ENCODE assay signal across 10 cellular contexts in genomic region chr9:131719262-131719908, GRCh38. TPM values are rescaled to one million over a fixed set of nuclear protein-coding genes. Genes with fewer than 3 reads are reported as not detected.
DNase-seq lines count a peak whose midpoint lies in the region; ATAC-seq and TF ChIP-seq lines count a peak whose summit lies in the region.
"Had no signal": no experiment of that assay in that cellular context is flagged by ENCODE, and none has a peak within 500 bp of the region (broad histone marks: within the 10 kb centered on the region; RNA-seq: fewer than 3 reads in every experiment).

No MANE protein-coding gene starts in this region.

- no peak for DNase-seq in CD8-positive, alpha-beta T cell
- DNase-seq in HEK293T (ENCODE audit: extremely low spot score) (no peak), SKM-1 (lab: John Stamatoyannopoulos, UW; ENCODE audit: unreplicated experiment) (no peak), GM19240 (ENCODE audit: insufficient read length, low spot score) (no peak), SW 1271 (lab: John Stamatoyannopoulos, UW) (no peak)
- no peak for DNase-seq in activated naive CD8-positive, alpha-beta T cell treated with anti-CD3 and anti-CD28 coated beads, Interleukin-2, amount 50 U/mL, for 24 hours
- no peak for DNase-seq in natural killer cell treated with Interleukin-12 subunit alpha and Interleukin-12 subunit beta and Interleukin-15 and Interleukin-18, amount 100 ng/mL, for 72 hours (ENCODE audit: low spot score)
- DNase-seq: islet precursor cell had no signal

- POLR2A ChIA-PET in CD8-positive, alpha-beta T cell (lab: Charles Lee), result interaction anchor here (1.0 to 1.7 kb wide), 3 partner anchors 9 to 12 kb away, joined by 3 to 8 read pairs (median 4); no protein-coding TSS in a partner anchor
- POLR2A ChIA-PET in HEK293T (lab: Yijun Ruan, JAX), result no interaction called here

- H3K36me3 ChIP-seq in CD8-positive, alpha-beta T cell (ENCODE audit: insufficient read depth, low read length), result peaks cover 6% of the 10 kb centered on the region
- H3K36me3 ChIP-seq: neural progenitor cell had no signal

- H3K36me3 Mint-ChIP-seq in CD8-positive, alpha-beta T cell, result peaks cover 53% of the 10 kb centered on the region
- H3K36me3 Mint-ChIP-seq in activated naive CD8-positive, alpha-beta T cell treated with anti-CD3 and anti-CD28 coated beads, Interleukin-2, amount 50 U/mL, for 24 hours (ENCODE audit: low read depth), result peaks cover 20% of the 10 kb centered on the region
- peaks cover 7% of the 10 kb centered on the region for H3K36me3 Mint-ChIP-seq in natural killer cell treated with Interleukin-12 subunit alpha and Interleukin-12 subunit beta and Interleukin-15 and Interleukin-18, amount 100 ng/mL, for 72 hours

- H3K4me1 ChIP-seq in CD8-positive, alpha-beta T cell (ENCODE audit: insufficient read depth, low read length), result peaks cover 25% of the 10 kb centered on the region
- H3K4me1 ChIP-seq: neural progenitor cell had no signal

- H3K27ac ChIP-seq in CD8-positive, alpha-beta T cell (ENCODE audit: low read depth, low read length), result no peak overlapping the region
- H3K27ac ChIP-seq: neural progenitor cell had no signal

- no peaks in the 10 kb centered on the region for H3K27me3 ChIP-seq in CD8-positive, alpha-beta T cell (ENCODE audit: insufficient read depth, low read length)
- H3K27me3 ChIP-seq: neural progenitor cell had no signal

- no peaks in the 10 kb centered on the region for H3K9me3 ChIP-seq in CD8-positive, alpha-beta T cell (ENCODE audit: low read length)

- no peak for ATAC-seq in CD8-positive, alpha-beta T cell
- ATAC-seq in activated naive CD8-positive, alpha-beta T cell treated with anti-CD3 and anti-CD28 coated beads, Interleukin-2, amount 50 U/mL, for 24 hours, result no peak
- peak in 1 of 2 donors; percentile 15 for ATAC-seq in natural killer cell treated with Interleukin-12 subunit alpha and Interleukin-12 subunit beta and Interleukin-15 and Interleukin-18, amount 100 ng/mL, for 72 hours
- ATAC-seq in GM21717 (IDR thresholded peaks at IDR 0.05; ENCODE audit: unreplicated experiment), result no peak

- CTCF ChIA-PET in CD8-positive, alpha-beta T cell (lab: Charles Lee), result interaction anchor here (0.9 kb wide), 1 partner anchor 11 kb away, joined by 3 read pairs; no protein-coding TSS in a partner anchor
- CTCF ChIA-PET in HEK293T (lab: Yijun Ruan, JAX), result interaction anchor here (0.6 to 1.3 kb wide), 4 partner anchors 20 to 549 kb away, joined by 3 to 5 read pairs (median 4); no protein-coding TSS in a partner anchor

- H3K4me3 ChIP-seq in CD8-positive, alpha-beta T cell (ENCODE audit: low read depth, low read length), result no peak overlapping the region
- H3K4me3 ChIP-seq: neural progenitor cell had no signal

- H3K9me3 Mint-ChIP-seq in CD8-positive, alpha-beta T cell, result no peaks in the 10 kb centered on the region
- no peaks in the 10 kb centered on the region for H3K9me3 Mint-ChIP-seq in activated naive CD8-positive, alpha-beta T cell treated with anti-CD3 and anti-CD28 coated beads, Interleukin-2, amount 50 U/mL, for 24 hours
- H3K9me3 Mint-ChIP-seq in natural killer cell treated with Interleukin-12 subunit alpha and Interleukin-12 subunit beta and Interleukin-15 and Interleukin-18, amount 100 ng/mL, for 72 hours, result no peaks in the 10 kb centered on the region
- H3K9me3 Mint-ChIP-seq: neural progenitor cell had no signal

- TF ChIP-seq CTCF in CD8-positive, alpha-beta T cell (IDR thresholded peaks at IDR 0.05), result no peak

- intact Hi-C loops in CD8-positive, alpha-beta T cell (cut with DNase I, micrococcal nuclease), result no loop called here

- H3K27me3 Mint-ChIP-seq in CD8-positive, alpha-beta T cell (ENCODE audit: low read depth), result no peaks in the 10 kb centered on the region
- no peaks in the 10 kb centered on the region for H3K27me3 Mint-ChIP-seq in activated naive CD8-positive, alpha-beta T cell treated with anti-CD3 and anti-CD28 coated beads, Interleukin-2, amount 50 U/mL, for 24 hours
- no peaks in the 10 kb centered on the region for H3K27me3 Mint-ChIP-seq in natural killer cell treated with Interleukin-12 subunit alpha and Interleukin-12 subunit beta and Interleukin-15 and Interleukin-18, amount 100 ng/mL, for 72 hours

- H3K27ac Mint-ChIP-seq in CD8-positive, alpha-beta T cell, result peak overlapping the region; percentile 37
- H3K27ac Mint-ChIP-seq in activated naive CD8-positive, alpha-beta T cell treated with anti-CD3 and anti-CD28 coated beads, Interleukin-2, amount 50 U/mL, for 24 hours, result peak overlapping the region; percentile 50
- peak overlapping the region; percentile 82 to 87 for H3K27ac Mint-ChIP-seq in natural killer cell treated with Interleukin-12 subunit alpha and Interleukin-12 subunit beta and Interleukin-15 and Interleukin-18, amount 100 ng/mL, for 72 hours
- H3K27ac Mint-ChIP-seq: neural progenitor cell had no signal

- H3K4me1 Mint-ChIP-seq in CD8-positive, alpha-beta T cell (ENCODE audit: low read depth), result peaks cover 70% of the 10 kb centered on the region
- peaks cover 68% of the 10 kb centered on the region for H3K4me1 Mint-ChIP-seq in activated naive CD8-positive, alpha-beta T cell treated with anti-CD3 and anti-CD28 coated beads, Interleukin-2, amount 50 U/mL, for 24 hours
- peaks cover 75% of the 10 kb centered on the region in 2 donors for H3K4me1 Mint-ChIP-seq in natural killer cell treated with Interleukin-12 subunit alpha and Interleukin-12 subunit beta and Interleukin-15 and Interleukin-18, amount 100 ng/mL, for 72 hours (ENCODE audit: low read depth in 2 of 2)
- H3K4me1 Mint-ChIP-seq: neural progenitor cell had no signal

- H3K4me3 Mint-ChIP-seq in CD8-positive, alpha-beta T cell, result no peak overlapping the region
- no peak overlapping the region for H3K4me3 Mint-ChIP-seq in activated naive CD8-positive, alpha-beta T cell treated with anti-CD3 and anti-CD28 coated beads, Interleukin-2, amount 50 U/mL, for 24 hours
- H3K4me3 Mint-ChIP-seq in natural killer cell treated with Interleukin-12 subunit alpha and Interleukin-12 subunit beta and Interleukin-15 and Interleukin-18, amount 100 ng/mL, for 72 hours, result peak overlapping the region; percentile 75
- H3K4me3 Mint-ChIP-seq: neural progenitor cell had no signal

TF ChIP-seq in HEK293T, 16 proteins besides CTCF, POLR2A, EP300 and RAD21:
- TF ChIP-seq ZNF384 (IDR thresholded peaks at IDR 0.05) (0 out of 2 replicates have a peak, but pooled peaks have one; percentile 29), CTBP1 (IDR thresholded peaks at IDR 0.05; ENCODE audit: borderline replicate concordance) (no peak), SUZ12 (IDR thresholded peaks at IDR 0.05) (no peak), HDGF (IDR thresholded peaks at IDR 0.05; ENCODE audit: borderline replicate concordance) (no peak), FOXA1 (IDR thresholded peaks at IDR 0.05) (no peak), ELF4 (IDR thresholded peaks at IDR 0.05) (no peak)
- TF ChIP-seq, protein P1, sequence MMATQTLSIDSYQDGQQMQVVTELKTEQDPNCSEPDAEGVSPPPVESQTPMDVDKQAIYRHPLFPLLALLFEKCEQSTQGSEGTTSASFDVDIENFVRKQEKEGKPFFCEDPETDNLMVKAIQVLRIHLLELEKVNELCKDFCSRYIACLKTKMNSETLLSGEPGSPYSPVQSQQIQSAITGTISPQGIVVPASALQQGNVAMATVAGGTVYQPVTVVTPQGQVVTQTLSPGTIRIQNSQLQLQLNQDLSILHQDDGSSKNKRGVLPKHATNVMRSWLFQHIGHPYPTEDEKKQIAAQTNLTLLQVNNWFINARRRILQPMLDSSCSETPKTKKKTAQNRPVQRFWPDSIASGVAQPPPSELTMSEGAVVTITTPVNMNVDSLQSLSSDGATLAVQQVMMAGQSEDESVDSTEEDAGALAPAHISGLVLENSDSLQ (IDR thresholded peaks at IDR 0.05), result no peak

RNA-seq across cellular contexts. Expression of gene RAPGEF1, which starts 20.5 kb away (rescaled TPM):
- total RNA-seq in CD8-positive, alpha-beta T cell, result 100 to 1,000 TPM; 127 to 130 TPM
- total RNA-seq in natural killer cell treated with Interleukin-12 subunit alpha and Interleukin-12 subunit beta and Interleukin-15 and Interleukin-18, amount 100 ng/mL, for 72 hours, result 100 to 1,000 TPM; 109 to 215 TPM
